Comparison of ENCODE assay signal across 1 cellular context in genomic region chr1:241849345-241849695, GRCh38.
TF ChIP-seq lines count a peak whose summit lies in the region.

No MANE protein-coding gene starts in this region.

TF ChIP-seq in GM23338, 12 proteins besides CTCF, POLR2A, EP300 and RAD21:
- TF ChIP-seq ZNF462 (CRISPR knock-in tag; IDR thresholded peaks at IDR 0.05) (no peak), CREB1 (CRISPR knock-in tag; IDR thresholded peaks at IDR 0.05; ENCODE audit: low read depth) (no peak), STAT1 (IDR thresholded peaks at IDR 0.05; ENCODE audit: unreplicated experiment) (no peak)
